Comparison of ENCODE assay signal across 15 cellular contexts in genomic region chr11:15418887-15419286, GRCh38.
"Had no signal": no experiment of that assay in that cellular context is flagged by ENCODE, and none has a peak within 500 bp of the region (broad histone marks: within the 10 kb centered on the region; RNA-seq: fewer than 3 reads in every experiment).

No MANE protein-coding gene starts in this region.

- DNase-seq: activated CD4-positive, alpha-beta T cell treated with anti-CD3 and anti-CD28 coated beads, Interleukin-2, amount 10 ng/mL, durations not matched to agents 24 days and 14 days; activated CD8-positive, alpha-beta T cell treated with anti-CD3 and anti-CD28 coated beads, Interleukin-2, amount 10 ng/mL, durations not matched to agents 7 days and 5 days; activated naive CD4-positive, alpha-beta T cell treated with anti-CD3 and anti-CD28 coated beads for 36 hours; activated T-cell treated with anti-CD3 and anti-CD28 coated beads, Interleukin-2, amount 50 U/mL, for 24 hours; body of pancreas; central memory CD4-positive, alpha-beta T cell; foreskin melanocyte; glutamatergic neuron; mesenchymal stem cell; mucosa of descending colon; naive B cell; stimulated activated CD4-positive, alpha-beta T cell treated with anti-CD3 and anti-CD28 coated beads, Interleukin-2, amount 100 ng/mL, for 24 hours; stimulated activated naive CD4-positive, alpha-beta T cell treated with Interleukin-2 at 50 U/mL for 16 hours; uterus had no signal

- H3K4me1 ChIP-seq: body of pancreas, tibial nerve, uterus had no signal

- H3K27me3 ChIP-seq: body of pancreas, tibial nerve, uterus had no signal

- H3K4me3 ChIP-seq: body of pancreas, mucosa of descending colon, tibial nerve, uterus had no signal

- ATAC-seq: activated CD8-positive, alpha-beta T cell treated with anti-CD3 and anti-CD28 coated beads, Interleukin-2, amount 10 ng/mL, durations not matched to agents 7 days and 5 days; body of pancreas; mucosa of descending colon had no signal

- H3K27ac ChIP-seq: body of pancreas, tibial nerve, uterus had no signal

- H3K9me3 ChIP-seq: body of pancreas, mucosa of descending colon, tibial nerve, uterus had no signal

- H3K36me3 ChIP-seq: tibial nerve, uterus had no signal
